Comparison of ENCODE assay signal across 8 cellular contexts in the genomic region with DNA sequence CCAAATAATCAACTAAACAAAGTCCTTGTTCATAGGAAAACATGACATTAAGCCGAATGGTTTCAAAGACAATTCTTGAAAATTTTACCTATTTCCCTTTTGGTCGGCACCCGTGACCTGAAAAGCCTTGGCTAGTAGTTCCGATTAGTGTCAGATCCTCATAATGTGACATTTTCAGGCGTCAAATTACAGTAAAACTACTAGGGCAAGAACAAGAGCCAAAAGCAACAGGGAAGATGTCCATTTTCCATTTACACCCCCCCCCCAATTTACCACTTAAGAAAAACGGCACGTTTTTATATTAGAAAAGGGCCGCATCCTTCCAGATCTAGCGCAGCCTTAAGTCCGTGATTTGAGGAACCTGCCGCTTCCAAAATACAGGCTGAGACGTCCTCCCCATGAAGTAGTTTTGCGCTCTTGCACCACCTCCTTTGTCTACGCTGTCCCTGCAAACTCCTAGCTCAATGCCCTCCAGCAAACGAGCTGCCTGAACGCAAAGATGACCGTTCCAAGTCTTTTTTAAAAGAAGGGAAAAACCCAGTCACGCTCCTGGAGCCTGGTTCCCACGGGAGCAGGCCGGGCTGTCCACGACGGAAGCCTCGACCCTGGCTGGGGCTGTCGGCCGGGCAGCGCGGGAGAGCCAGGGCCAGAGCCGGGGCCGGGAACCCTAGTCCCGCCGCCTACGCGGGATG. TPM values are rescaled to one million over a fixed set of nuclear protein-coding genes. Genes with fewer than 3 reads are reported as not detected.
DNase-seq lines count a peak whose midpoint lies in the region; ATAC-seq and TF ChIP-seq lines count a peak whose summit lies in the region.

No MANE protein-coding gene starts in this region.

- peaks cover 5% of the 10 kb centered on the region for H3K36me3 Mint-ChIP-seq in activated T-helper 1 cell treated with anti-CD3 and anti-CD28 coated beads, Interleukin-12 subunit alpha, Interleukin-12 subunit beta, Interleukin-2, Interleukin-4 antibody, amounts not matched to agents 30 ng/mL and 10 ng/mL and 1 ng/mL, durations not matched to agents 14 hours and 24 hours and 36 hours (ENCODE audit: low read depth)
- no peaks in the 10 kb centered on the region for H3K36me3 Mint-ChIP-seq in natural killer cell treated with Interleukin-12 subunit alpha and Interleukin-12 subunit beta and Interleukin-15 and Interleukin-18, amount 100 ng/mL, for 72 hours

- H3K4me3 Mint-ChIP-seq in activated T-helper 1 cell treated with anti-CD3 and anti-CD28 coated beads, Interleukin-12 subunit alpha, Interleukin-12 subunit beta, Interleukin-2, Interleukin-4 antibody, amounts not matched to agents 30 ng/mL and 10 ng/mL and 1 ng/mL, durations not matched to agents 14 hours and 24 hours and 36 hours, result peak overlapping the region; percentile 82
- H3K4me3 Mint-ChIP-seq in natural killer cell treated with Interleukin-12 subunit alpha and Interleukin-12 subunit beta and Interleukin-15 and Interleukin-18, amount 100 ng/mL, for 72 hours, result peak overlapping the region; percentile 89

- peaks cover 12% of the 10 kb centered on the region for H3K9me3 Mint-ChIP-seq in activated T-helper 1 cell treated with anti-CD3 and anti-CD28 coated beads, Interleukin-12 subunit alpha, Interleukin-12 subunit beta, Interleukin-2, Interleukin-4 antibody, amounts not matched to agents 30 ng/mL and 10 ng/mL and 1 ng/mL, durations not matched to agents 14 hours and 24 hours and 36 hours
- H3K9me3 Mint-ChIP-seq in natural killer cell treated with Interleukin-12 subunit alpha and Interleukin-12 subunit beta and Interleukin-15 and Interleukin-18, amount 100 ng/mL, for 72 hours, result no peaks in the 10 kb centered on the region

- intact Hi-C loops in activated T-helper 1 cell treated with anti-CD3 and anti-CD28 coated beads, Interleukin-12 subunit alpha, Interleukin-12 subunit beta, Interleukin-2, Interleukin-4 antibody, amounts not matched to agents 30 ng/mL and 10 ng/mL and 1 ng/mL, durations not matched to agents 14 hours and 24 hours and 36 hours (cut with micrococcal nuclease), result loop anchor here (1.0 to 5.0 kb wide), 8 partner anchors 19 to 1444 kb away; partner anchors contain the start of genes CLK4, MAPK9, RUFY1 and TBC1D9B

- peaks cover 5% of the 10 kb centered on the region for H3K4me1 Mint-ChIP-seq in activated T-helper 1 cell treated with anti-CD3 and anti-CD28 coated beads, Interleukin-12 subunit alpha, Interleukin-12 subunit beta, Interleukin-2, Interleukin-4 antibody, amounts not matched to agents 30 ng/mL and 10 ng/mL and 1 ng/mL, durations not matched to agents 14 hours and 24 hours and 36 hours (ENCODE audit: low read depth)
- H3K4me1 Mint-ChIP-seq in natural killer cell treated with Interleukin-12 subunit alpha and Interleukin-12 subunit beta and Interleukin-15 and Interleukin-18, amount 100 ng/mL, for 72 hours (ENCODE audit: low read depth in 2 of 2), result peaks cover 25 to 26% of the 10 kb centered on the region in 2 donors

- H3K4me3 ChIP-seq in foreskin fibroblast (ENCODE audit: low read depth in 1 of 2, low read length in 2 of 2), result peak overlapping the region; percentile 68 to 85

- no peak for TF ChIP-seq CTCF in foreskin fibroblast (IDR thresholded peaks at IDR 0.05; ENCODE audit: low read depth, low read length)

- DNase-seq in stimulated activated CD4-positive, alpha-beta T cell treated with anti-CD3 and anti-CD28 coated beads, Interleukin-4, amount 100 ng/mL, for 1 hour, result peak; percentile 5
- no peak for DNase-seq in stimulated activated CD4-positive, alpha-beta T cell treated with anti-CD3 and anti-CD28 coated beads, Interleukin-15, amount 100 ng/mL, for 24 hours
- DNase-seq in NCI-H2029 (lab: John Stamatoyannopoulos, UW) (peak; percentile 50), foreskin fibroblast (peak; percentile 41 to 74)
- DNase-seq in activated T-helper 1 cell treated with anti-CD3 and anti-CD28 coated beads, Interleukin-12 subunit alpha, Interleukin-12 subunit beta, Interleukin-2, Interleukin-4 antibody, amounts not matched to agents 30 ng/mL and 10 ng/mL and 1 ng/mL, durations not matched to agents 14 hours and 24 hours and 36 hours (ENCODE audit: low spot score), result no peak
- DNase-seq in natural killer cell treated with Interleukin-12 subunit alpha and Interleukin-12 subunit beta and Interleukin-15 and Interleukin-18, amount 100 ng/mL, for 72 hours (ENCODE audit: low spot score), result no peak

- H3K27me3 Mint-ChIP-seq in activated T-helper 1 cell treated with anti-CD3 and anti-CD28 coated beads, Interleukin-12 subunit alpha, Interleukin-12 subunit beta, Interleukin-2, Interleukin-4 antibody, amounts not matched to agents 30 ng/mL and 10 ng/mL and 1 ng/mL, durations not matched to agents 14 hours and 24 hours and 36 hours (ENCODE audit: insufficient read depth), result peaks cover 39% of the 10 kb centered on the region
- peaks cover 12% of the 10 kb centered on the region in 2 donors for H3K27me3 Mint-ChIP-seq in natural killer cell treated with Interleukin-12 subunit alpha and Interleukin-12 subunit beta and Interleukin-15 and Interleukin-18, amount 100 ng/mL, for 72 hours

- peak; percentile 20 to 39 for ATAC-seq in natural killer cell treated with Interleukin-12 subunit alpha and Interleukin-12 subunit beta and Interleukin-15 and Interleukin-18, amount 100 ng/mL, for 72 hours
- ATAC-seq in HG03457 (IDR thresholded peaks at IDR 0.05; ENCODE audit: unreplicated experiment) (no peak), GM18498 (IDR thresholded peaks at IDR 0.05; ENCODE audit: unreplicated experiment) (no peak)

- H3K27ac Mint-ChIP-seq in activated T-helper 1 cell treated with anti-CD3 and anti-CD28 coated beads, Interleukin-12 subunit alpha, Interleukin-12 subunit beta, Interleukin-2, Interleukin-4 antibody, amounts not matched to agents 30 ng/mL and 10 ng/mL and 1 ng/mL, durations not matched to agents 14 hours and 24 hours and 36 hours, result peak overlapping the region; percentile 45
- peak overlapping the region; percentile 32 to 40 for H3K27ac Mint-ChIP-seq in natural killer cell treated with Interleukin-12 subunit alpha and Interleukin-12 subunit beta and Interleukin-15 and Interleukin-18, amount 100 ng/mL, for 72 hours

RNA-seq across cellular contexts. Expression of gene RNF130, which starts 0.7 kb away (rescaled TPM):
- 7.6 and 7.7 TPM in 2 replicates for total RNA-seq in activated T-helper 1 cell treated with anti-CD3 and anti-CD28 coated beads, Interleukin-12 subunit alpha, Interleukin-12 subunit beta, Interleukin-2, Interleukin-4 antibody, amounts not matched to agents 30 ng/mL and 10 ng/mL and 1 ng/mL, durations not matched to agents 14 hours and 24 hours and 36 hours
- total RNA-seq in natural killer cell treated with Interleukin-12 subunit alpha and Interleukin-12 subunit beta and Interleukin-15 and Interleukin-18, amount 100 ng/mL, for 72 hours, result 10 to 100 TPM; 12.4 to 17.0 TPM

Comparison
In these comparisons a context has a peak if more than half of its experiments do, and no peak if none do; other contexts are left out.
1. DNase-seq: peak in stimulated activated CD4-positive, alpha-beta T cell treated with anti-CD3 and anti-CD28 coated beads, Interleukin-4, amount 100 ng/mL, for 1 hour (single experiment), NCI-H2029 (single experiment) and foreskin fibroblast (2 of 2); none in stimulated activated CD4-positive, alpha-beta T cell treated with anti-CD3 and anti-CD28 coated beads, Interleukin-15, amount 100 ng/mL, for 24 hours (single experiment), activated T-helper 1 cell treated with anti-CD3 and anti-CD28 coated beads, Interleukin-12 subunit alpha, Interleukin-12 subunit beta, Interleukin-2, Interleukin-4 antibody, amounts not matched to agents 30 ng/mL and 10 ng/mL and 1 ng/mL, durations not matched to agents 14 hours and 24 hours and 36 hours (single experiment) and natural killer cell treated with Interleukin-12 subunit alpha and Interleukin-12 subunit beta and Interleukin-15 and Interleukin-18, amount 100 ng/mL, for 72 hours (single experiment).
2. ATAC-seq: peak in natural killer cell treated with Interleukin-12 subunit alpha and Interleukin-12 subunit beta and Interleukin-15 and Interleukin-18, amount 100 ng/mL, for 72 hours (2 of 2); none in HG03457 (single experiment) and GM18498 (single experiment).